Comparison of ENCODE assay signal across 8 cellular contexts in genomic region chrX:12701625-12702024, GRCh38.
DNase-seq lines count a peak whose midpoint lies in the region; ATAC-seq, FAIRE-seq and TF ChIP-seq lines count a peak whose summit lies in the region.

No MANE protein-coding gene starts in this region.

- no peak overlapping the region for H3K27ac ChIP-seq in breast epithelium
- H3K27ac ChIP-seq in left lung: no peak overlapping the region

- TF ChIP-seq POLR2A in breast epithelium (IDR thresholded peaks at IDR 0.05): no peak

- H3K36me3 ChIP-seq in MG63 (no peaks in the 10 kb centered on the region), breast epithelium (no peaks in the 10 kb centered on the region), left lung (no peaks in the 10 kb centered on the region)

- no peaks in the 10 kb centered on the region for H3K27me3 ChIP-seq in MG63
- H3K27me3 ChIP-seq in breast epithelium: peaks cover 0 to 49% of the 10 kb centered on the region in 2 donors
- H3K27me3 ChIP-seq in left lung: peaks cover 0 to 8% of the 10 kb centered on the region in 2 donors

- FAIRE-seq in GM19239 (lab: Jason Lieb, UNC): peak; percentile 90

- no peaks in the 10 kb centered on the region for H3K9me3 ChIP-seq in MG63
- no peaks in the 10 kb centered on the region for H3K9me3 ChIP-seq in breast epithelium
- no peaks in the 10 kb centered on the region for H3K9me3 ChIP-seq in left lung

- H3K4me1 ChIP-seq in breast epithelium (no peaks in the 10 kb centered on the region), left lung (no peaks in the 10 kb centered on the region)

- peak; percentile 91 for ATAC-seq in left lung
- ATAC-seq in stimulated activated naive CD8-positive, alpha-beta T cell treated with anti-CD3 and anti-CD28 coated beads, Interleukin-15, Interleukin-2, amounts not matched to agents 100 U/mL and 50 U/mL, for 24 hours: peak; percentile 23
- ATAC-seq in HG03045 (IDR thresholded peaks at IDR 0.05; ENCODE audit: unreplicated experiment): no peak

- intact Hi-C loops in breast epithelium (cut with DNase I; ENCODE audit: low total_unique reads): no loop called here
- intact Hi-C loops in left lung (cut with DNase I): no loop called here

- H3K4me3 ChIP-seq in MG63: no peak overlapping the region
- no peak overlapping the region for H3K4me3 ChIP-seq in breast epithelium
- no peak overlapping the region for H3K4me3 ChIP-seq in left lung

- DNase-seq in Ammon's horn (ENCODE audit: low spot score) (peak; percentile 59), GM19239 (ENCODE audit: insufficient read length, low spot score) (peak; percentile 9), MG63 (peak; percentile 59), RKO (ENCODE audit: low spot score) (peak; percentile 74), breast epithelium (ENCODE audit: low spot score in 2 of 2) (peak in 1 of 2 donors; percentile 55), left lung (peak in 1 of 2 donors; percentile 43)
- DNase-seq in stimulated activated naive CD8-positive, alpha-beta T cell treated with anti-CD3 and anti-CD28 coated beads, Interleukin-15, Interleukin-2, amounts not matched to agents 100 U/mL and 50 U/mL, for 24 hours: peak; percentile 28

- peak in 2 of 3 donors; percentile 16 to 25 for TF ChIP-seq CTCF in breast epithelium (IDR thresholded peaks at IDR 0.05)
- peak; percentile 18 to 26 for TF ChIP-seq CTCF in left lung (IDR thresholded peaks at IDR 0.05)
